ENCODE assay signal across 12 cellular contexts in the genomic region with DNA sequence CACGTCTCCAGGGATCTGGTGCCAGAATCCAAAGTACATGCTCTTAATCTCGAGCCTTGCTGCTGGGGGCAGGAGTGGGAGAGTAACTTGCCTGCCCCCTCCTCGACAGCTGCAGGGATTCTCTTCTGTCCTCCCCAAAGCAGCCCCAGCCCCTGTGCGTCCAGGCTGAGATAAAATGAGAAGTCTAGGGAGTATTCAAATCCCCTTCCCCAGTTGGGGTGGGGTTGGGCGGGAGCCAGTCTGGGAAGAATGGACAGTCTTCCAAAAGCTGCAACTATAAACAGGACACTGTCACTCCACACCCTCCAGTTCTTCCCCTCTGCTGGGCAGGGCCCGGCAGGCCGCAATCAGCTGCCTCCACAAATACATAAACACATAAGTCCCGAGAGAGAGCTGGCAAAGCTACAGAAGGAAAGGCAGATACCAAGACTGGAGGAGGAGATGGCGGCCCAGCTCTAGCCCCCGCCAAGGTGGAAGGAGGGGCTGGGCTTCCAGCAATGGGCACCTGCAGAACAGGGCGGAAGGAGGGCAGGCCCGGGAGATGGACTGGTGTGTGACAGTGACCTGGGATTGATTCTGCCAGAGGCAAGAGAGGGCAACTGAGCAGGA. TPM values are rescaled to one million over a fixed set of nuclear protein-coding genes. Genes with fewer than 3 reads are reported as not detected.
DNase-seq lines count a peak whose midpoint lies in the region; ATAC-seq and TF ChIP-seq lines count a peak whose summit lies in the region.
"Had no signal": no experiment of that assay in that cellular context is flagged by ENCODE, and none has a peak within 500 bp of the region (broad histone marks: within the 10 kb centered on the region; RNA-seq: fewer than 3 reads in every experiment).

No MANE protein-coding gene starts in this region.

- H3K4me1 ChIP-seq in thoracic aorta (ENCODE audit: control insufficient read depth in 1 of 2, low read depth in 2 of 2): peaks cover 39 to 88% of the 10 kb centered on the region in 2 donors
- H3K4me1 ChIP-seq: right lobe of liver had no signal

- no peaks in the 10 kb centered on the region for H3K9me3 ChIP-seq in thoracic aorta
- H3K9me3 ChIP-seq: right lobe of liver had no signal

- H3K36me3 ChIP-seq in thoracic aorta: peaks cover 21% of the 10 kb centered on the region
- H3K36me3 ChIP-seq: right lobe of liver had no signal

- H3K27ac ChIP-seq in RWPE1 (peak overlapping the region; percentile 59), thoracic aorta (peak overlapping the region; percentile 69 to 96)
- H3K27ac ChIP-seq: right lobe of liver had no signal

- H3K4me3 ChIP-seq in thoracic aorta: peak overlapping the region; percentile 19
- H3K4me3 ChIP-seq: right lobe of liver had no signal

- DNase-seq in RWPE1 (ENCODE audit: low spot score): no peak
- DNase-seq in fibroblast of peridontal ligament (ENCODE audit: extremely low read depth): peak; percentile 82
- DNase-seq in myocyte (ENCODE audit: low read depth): peak; percentile 94
- no peak for DNase-seq in thoracic aorta (ENCODE audit: low spot score)
- DNase-seq in NCI-H526 (lab: John Stamatoyannopoulos, UW): no peak
- DNase-seq in anterior cingulate cortex (lab: John Stamatoyannopoulos, UW): no peak
- no peak for DNase-seq in NCI-H2081 treated with DMSO at 0.1 percent for 48 hours (lab: John Stamatoyannopoulos, UW)
- DNase-seq: activated CD4-positive, alpha-beta T cell treated with anti-CD3 and anti-CD28 coated beads, Interleukin-2, amount 50 U/mL, for 4 hours; CD8-positive, alpha-beta memory T cell; NCI-H1105 treated with DMSO at 0.1 percent for 48 hours; right lobe of liver had no signal

- CTCF ChIA-PET in RWPE1 (lab: Yijun Ruan, JAX): interaction anchor here (0.6 to 2.1 kb wide), 2 partner anchors 10 to 30 kb away, joined by 4 to 11 read pairs; no protein-coding TSS in a partner anchor

- POLR2A ChIA-PET in RWPE1 (lab: Yijun Ruan, JAX; ENCODE audit: low non-redundant PET): no interaction called here

- ATAC-seq in thoracic aorta (ENCODE audit: insufficient number of reproducible peaks, low FRiP score, low read depth) (no peak), GM19397 (IDR thresholded peaks at IDR 0.05; ENCODE audit: unreplicated experiment) (no peak)

- TF ChIP-seq CTCF in RWPE1 (conservative IDR thresholded peaks at IDR 0.05; ENCODE audit: low read depth) (no peak), thoracic aorta (IDR thresholded peaks at IDR 0.05) (no peak)

- H3K27me3 ChIP-seq in thoracic aorta (replicated peaks; ENCODE audit: insufficient read depth): no peaks in the 10 kb centered on the region
- H3K27me3 ChIP-seq: right lobe of liver had no signal

RNA-seq across cellular contexts. Expression of a gene that starts 12.7 kb away (rescaled TPM):
- 16.5 and 18.6 TPM in 2 replicates for total RNA-seq in myocyte
- 477 TPM for polyA plus RNA-seq in myocyte (2012)
- total RNA-seq in thoracic aorta: 100 to 1,000 TPM; 674 to 973 TPM

Comparison
In these comparisons a context has a peak if more than half of its experiments do, and no peak if none do; other contexts are left out.
1. DNase-seq: peak in fibroblast of peridontal ligament (single experiment) and myocyte (single experiment); none in RWPE1 (single experiment), thoracic aorta (single experiment), NCI-H526 (0 of 2), anterior cingulate cortex (0 of 58) and NCI-H2081 treated with DMSO at 0.1 percent for 48 hours (single experiment).
2. RNA of a gene that starts 12.7 kb away (total RNA-seq): 674 to 973 TPM in thoracic aorta; 16.5 to 18.6 TPM in myocyte; every median in the first group is over 10 times any median in the second.